ENCODE assay signal across 13 cellular contexts in genomic region chr3:153614563-153614962, GRCh38.
DNase-seq lines count a peak whose midpoint lies in the region; ATAC-seq and TF ChIP-seq lines count a peak whose summit lies in the region.
"Had no signal": no experiment of that assay in that cellular context is flagged by ENCODE, and none has a peak within 500 bp of the region (broad histone marks: within the 10 kb centered on the region; RNA-seq: fewer than 3 reads in every experiment).

No MANE protein-coding gene starts in this region.

- DNase-seq in HFF-Myc (ENCODE audit: extremely low read depth, low read depth): peak; percentile 69
- DNase-seq in RWPE2 (ENCODE audit: low spot score): no peak
- DNase-seq in fibroblast of mammary gland (ENCODE audit: low read depth): peak; percentile 92
- peak; percentile 72 for DNase-seq in stromal cell of bone marrow (ENCODE audit: low read depth)
- no peak for DNase-seq in NAMALWA (ENCODE audit: low spot score)
- DNase-seq in stimulated activated naive CD8-positive, alpha-beta T cell treated with anti-CD3 and anti-CD28 coated beads, Interleukin-15, amount 100 ng/mL, for 72 hours: no peak
- DNase-seq: anterior cingulate cortex, gastrocnemius medialis, NCI-H446 treated with DMSO at 0.1 percent for 48 hours had no signal

- H3K27me3 ChIP-seq in RWPE2 (ENCODE audit: insufficient read depth, poor library complexity, severe bottlenecking): no peaks in the 10 kb centered on the region
- H3K27me3 ChIP-seq: gastrocnemius medialis had no signal

- peaks cover 11% of the 10 kb centered on the region for H3K4me1 ChIP-seq in RWPE2 (ENCODE audit: insufficient read depth, poor library complexity, severe bottlenecking)
- H3K4me1 ChIP-seq: gastrocnemius medialis had no signal

- H3K4me1 Mint-ChIP-seq in stimulated activated naive CD8-positive, alpha-beta T cell treated with anti-CD3 and anti-CD28 coated beads, Interleukin-15, amount 100 ng/mL, for 72 hours: no peaks in the 10 kb centered on the region
- H3K4me1 Mint-ChIP-seq: memory B cell had no signal

- ATAC-seq in RWPE2 (ENCODE audit: low read depth) (peak; percentile 98), HG03520 (IDR thresholded peaks at IDR 0.05; ENCODE audit: unreplicated experiment) (no peak), GM19455 (IDR thresholded peaks at IDR 0.05; ENCODE audit: unreplicated experiment) (no peak)
- no peak for ATAC-seq in stimulated activated naive CD8-positive, alpha-beta T cell treated with anti-CD3 and anti-CD28 coated beads, Interleukin-15, amount 100 ng/mL, for 72 hours
- ATAC-seq: gastrocnemius medialis, sciatic nerve had no signal

- no peaks in the 10 kb centered on the region for H3K36me3 ChIP-seq in RWPE2 (ENCODE audit: low read depth)
- H3K36me3 ChIP-seq: gastrocnemius medialis had no signal

- no peaks in the 10 kb centered on the region for H3K9me3 ChIP-seq in RWPE2 (ENCODE audit: severe bottlenecking)
- H3K9me3 ChIP-seq: gastrocnemius medialis had no signal

- no peak overlapping the region for H3K4me3 Mint-ChIP-seq in stimulated activated naive CD8-positive, alpha-beta T cell treated with anti-CD3 and anti-CD28 coated beads, Interleukin-15, amount 100 ng/mL, for 72 hours
- H3K4me3 Mint-ChIP-seq: memory B cell had no signal

- H3K27ac ChIP-seq in RWPE2 (ENCODE audit: poor library complexity, severe bottlenecking): peak overlapping the region; percentile 59
- H3K27ac ChIP-seq: gastrocnemius medialis had no signal

- H3K4me3 ChIP-seq in HFF-Myc (replicated peaks; ENCODE audit: low read depth, low read length) (no peak overlapping the region), RWPE2 (ENCODE audit: severe bottlenecking) (no peak overlapping the region), fibroblast of mammary gland (ENCODE audit: control insufficient read depth, low read depth, low read length) (no peak overlapping the region)
- H3K4me3 ChIP-seq: gastrocnemius medialis had no signal

- no peaks in the 10 kb centered on the region for H3K27me3 Mint-ChIP-seq in stimulated activated naive CD8-positive, alpha-beta T cell treated with anti-CD3 and anti-CD28 coated beads, Interleukin-15, amount 100 ng/mL, for 72 hours
- H3K27me3 Mint-ChIP-seq: memory B cell had no signal

- no peaks in the 10 kb centered on the region for H3K9me3 Mint-ChIP-seq in stimulated activated naive CD8-positive, alpha-beta T cell treated with anti-CD3 and anti-CD28 coated beads, Interleukin-15, amount 100 ng/mL, for 72 hours
- H3K9me3 Mint-ChIP-seq: memory B cell had no signal

- no peak for TF ChIP-seq CTCF in HFF-Myc (IDR thresholded peaks at IDR 0.05; ENCODE audit: low read depth, low read length, missing control alignments)
- no peak for TF ChIP-seq CTCF in RWPE2 (IDR thresholded peaks at IDR 0.05; ENCODE audit: poor library complexity, severe bottlenecking)
- TF ChIP-seq CTCF in fibroblast of mammary gland (conservative IDR thresholded peaks at IDR 0.05; ENCODE audit: control insufficient read depth, insufficient read depth, low read depth, low read length): no peak

- no peak overlapping the region for H3K27ac Mint-ChIP-seq in stimulated activated naive CD8-positive, alpha-beta T cell treated with anti-CD3 and anti-CD28 coated beads, Interleukin-15, amount 100 ng/mL, for 72 hours
- H3K27ac Mint-ChIP-seq: memory B cell had no signal

Comparison
In these comparisons a context has a peak if more than half of its experiments do, and no peak if none do; other contexts are left out.
1. DNase-seq: peak in HFF-Myc (single experiment), fibroblast of mammary gland (single experiment) and stromal cell of bone marrow (single experiment); none in RWPE2 (single experiment), NAMALWA (single experiment) and stimulated activated naive CD8-positive, alpha-beta T cell treated with anti-CD3 and anti-CD28 coated beads, Interleukin-15, amount 100 ng/mL, for 72 hours (0 of 2).